In genomic region chr12:109548258-109548657, GRCh38 we compare ENCODE assay signal across 35 cellular contexts.
"Had no signal": no experiment of that assay in that cellular context is flagged by ENCODE, and none has a peak within 500 bp of the region (broad histone marks: within the 10 kb centered on the region; RNA-seq: fewer than 3 reads in every experiment).

No MANE protein-coding gene starts in this region.

- H3K4me1 ChIP-seq: adrenal gland, body of pancreas, breast epithelium had no signal

- ATAC-seq: activated CD8-positive, alpha-beta T cell treated with anti-CD3 and anti-CD28 coated beads for 36 hours; activated naive CD4-positive, alpha-beta T cell treated with anti-CD3 and anti-CD28 coated beads, Interleukin-2, amount 50 U/mL, for 72 hours; activated T-cell treated with anti-CD3 and anti-CD28 coated beads, Interleukin-2, amount 50 U/mL, for 4 hours; activated T-cell treated with anti-CD3 and anti-CD28 coated beads, Interleukin-2, amount 50 U/mL, for 72 hours; activated T-helper 17 cell treated with anti-CD3 and anti-CD28 coated beads, Interleukin-2, amount 50 U/mL, for 72 hours; body of pancreas had no signal

- H3K36me3 Mint-ChIP-seq: activated CD4-positive, alpha-beta memory T cell treated with anti-CD3 and anti-CD28 coated beads for 36 hours; activated naive CD4-positive, alpha-beta T cell treated with anti-CD3 and anti-CD28 coated beads, Interleukin-2, amount 50 U/mL, for 72 hours had no signal

- H3K27ac Mint-ChIP-seq: activated B cell treated with CpG ODN at 0.5 μM for 24 hours; activated CD4-positive, alpha-beta memory T cell treated with anti-CD3 and anti-CD28 coated beads for 36 hours; activated CD4-positive, alpha-beta T cell treated with anti-CD3 and anti-CD28 coated beads, Interleukin-2, amount 10 ng/mL, durations not matched to agents 24 days and 14 days; activated CD8-positive, alpha-beta T cell treated with anti-CD3 and anti-CD28 coated beads for 36 hours; activated naive CD4-positive, alpha-beta T cell treated with anti-CD3 and anti-CD28 coated beads for 36 hours; activated naive CD4-positive, alpha-beta T cell treated with anti-CD3 and anti-CD28 coated beads, Interleukin-2, amount 50 U/mL, for 72 hours; activated naive CD8-positive, alpha-beta T cell treated with anti-CD3 and anti-CD28 coated beads for 36 hours; activated T-cell treated with anti-CD3 and anti-CD28 coated beads, Interleukin-2, amount 50 U/mL, for 72 hours; activated T-helper 1 cell treated with anti-CD3 and anti-CD28 coated beads, Interleukin-12 subunit alpha, Interleukin-12 subunit beta, Interleukin-2, Interleukin-4 antibody, amounts not matched to agents 30 ng/mL and 10 ng/mL and 1 ng/mL, durations not matched to agents 14 hours and 24 hours and 36 hours; activated T-helper 17 cell treated with anti-CD3 and anti-CD28 coated beads, Interleukin-2, amount 50 U/mL, for 72 hours; T-helper 1 cell treated with Interleukin-12 subunit alpha and Interleukin-12 subunit beta and Interleukin-4 antibody, amounts not matched to agents 30 μg/mL and 1 μg/mL, for 36 hours; T-helper 2 cell treated with Interferon-gamma antibody and Interleukin-4, amounts not matched to agents 5 μg/mL and 100 μg/mL, for 36 hours had no signal

- H3K36me3 ChIP-seq: adrenal gland, brain microvascular endothelial cell, breast epithelium had no signal

- H3K4me3 ChIP-seq: adrenal gland, body of pancreas, breast epithelium had no signal

- H3K4me1 Mint-ChIP-seq: activated B cell treated with CpG ODN at 0.5 μM for 24 hours had no signal

- H3K4me3 Mint-ChIP-seq: activated B cell treated with CpG ODN at 0.5 μM for 24 hours; activated CD4-positive, alpha-beta memory T cell treated with anti-CD3 and anti-CD28 coated beads for 36 hours; activated CD4-positive, alpha-beta T cell treated with anti-CD3 and anti-CD28 coated beads, Interleukin-2, amount 10 ng/mL, durations not matched to agents 24 days and 14 days; activated CD8-positive, alpha-beta T cell treated with anti-CD3 and anti-CD28 coated beads for 36 hours; activated naive CD4-positive, alpha-beta T cell treated with anti-CD3 and anti-CD28 coated beads for 36 hours; activated naive CD8-positive, alpha-beta T cell treated with anti-CD3 and anti-CD28 coated beads for 36 hours; activated T-cell treated with anti-CD3 and anti-CD28 coated beads, Interleukin-2, amount 50 U/mL, for 4 hours; activated T-cell treated with anti-CD3 and anti-CD28 coated beads, Interleukin-2, amount 50 U/mL, for 72 hours; activated T-helper 1 cell treated with anti-CD3 and anti-CD28 coated beads, Interleukin-12 subunit alpha, Interleukin-12 subunit beta, Interleukin-2, Interleukin-4 antibody, amounts not matched to agents 30 ng/mL and 10 ng/mL and 1 ng/mL, durations not matched to agents 14 hours and 24 hours and 36 hours; activated T-helper 17 cell treated with anti-CD3 and anti-CD28 coated beads, Interleukin-2, amount 50 U/mL, for 72 hours; T-helper 1 cell treated with Interleukin-12 subunit alpha and Interleukin-12 subunit beta and Interleukin-4 antibody, amounts not matched to agents 30 μg/mL and 1 μg/mL, for 36 hours; T-helper 2 cell treated with Interferon-gamma antibody and Interleukin-4, amounts not matched to agents 5 μg/mL and 100 μg/mL, for 36 hours had no signal

- H3K27ac ChIP-seq: adrenal gland, body of pancreas, brain microvascular endothelial cell, breast epithelium, VCaP had no signal

- H3K27me3 ChIP-seq: adrenal gland, brain microvascular endothelial cell had no signal

- DNase-seq: activated B cell treated with CpG ODN at 0.5 μM for 24 hours; activated CD4-positive, alpha-beta memory T cell treated with anti-CD3 and anti-CD28 coated beads for 36 hours; activated CD4-positive, alpha-beta T cell treated with anti-CD3 and anti-CD28 coated beads for 4 hours; activated CD4-positive, alpha-beta T cell treated with anti-CD3 and anti-CD28 coated beads, Interleukin-2, amount 10 ng/mL, durations not matched to agents 24 days and 14 days; activated CD4-positive, alpha-beta T cell treated with anti-CD3 and anti-CD28 coated beads, Interleukin-2, amount 50 U/mL, for 1 hour; activated CD4-positive, alpha-beta T cell treated with anti-CD3 and anti-CD28 coated beads, Interleukin-2, amount 50 U/mL, for 4 hours; activated CD4-positive, CD25-positive, alpha-beta regulatory T cell treated with anti-CD3 and anti-CD28 coated beads, Interleukin-2, amount 50 U/mL, for 72 hours; activated CD8-positive, alpha-beta memory T cell treated with anti-CD3 and anti-CD28 coated beads, Interleukin-2, amount 50 U/mL, for 4 hours; activated CD8-positive, alpha-beta T cell treated with anti-CD3 and anti-CD28 coated beads for 36 hours; activated effector memory CD4-positive, alpha-beta T cell treated with anti-CD3 and anti-CD28 coated beads, Interleukin-2, amount 50 U/mL, for 16 hours; activated gamma-delta T cell treated with Interleukin-2 at 50 U/mL for 16 hours; activated naive CD4-positive, alpha-beta T cell; activated naive CD4-positive, alpha-beta T cell treated with anti-CD3 and anti-CD28 coated beads for 36 hours; activated naive CD4-positive, alpha-beta T cell treated with anti-CD3 and anti-CD28 coated beads, Interleukin-2, amount 50 U/mL, for 16 hours; activated naive CD8-positive, alpha-beta T cell treated with anti-CD3 and anti-CD28 coated beads for 36 hours; activated T-cell treated with anti-CD3 and anti-CD28 coated beads for 4 hours; activated T-cell treated with anti-CD3 and anti-CD28 coated beads, Interleukin-2, amount 50 U/mL, for 1 hour; activated T-cell treated with anti-CD3 and anti-CD28 coated beads, Interleukin-2, amount 50 U/mL, for 4 hours; activated T-cell treated with anti-CD3 and anti-CD28 coated beads, Interleukin-2, amount 50 U/mL, for 72 hours; adrenal gland; amygdala; aorta; body of pancreas; brain microvascular endothelial cell; central memory CD4-positive, alpha-beta T cell; T-helper 1 cell; T-helper 2 cell; T-helper 9 cell had no signal

- H3K9me3 ChIP-seq: adrenal gland, body of pancreas, breast epithelium had no signal

- H3K9me3 Mint-ChIP-seq: activated B cell treated with CpG ODN at 0.5 μM for 24 hours; activated CD4-positive, alpha-beta memory T cell treated with anti-CD3 and anti-CD28 coated beads for 36 hours; activated CD4-positive, alpha-beta T cell treated with anti-CD3 and anti-CD28 coated beads, Interleukin-2, amount 10 ng/mL, durations not matched to agents 24 days and 14 days; activated CD8-positive, alpha-beta T cell treated with anti-CD3 and anti-CD28 coated beads for 36 hours; activated naive CD4-positive, alpha-beta T cell treated with anti-CD3 and anti-CD28 coated beads for 36 hours; activated naive CD4-positive, alpha-beta T cell treated with anti-CD3 and anti-CD28 coated beads, Interleukin-2, amount 50 U/mL, for 72 hours; activated naive CD8-positive, alpha-beta T cell treated with anti-CD3 and anti-CD28 coated beads for 36 hours; activated T-cell treated with anti-CD3 and anti-CD28 coated beads, Interleukin-2, amount 50 U/mL, for 4 hours; activated T-cell treated with anti-CD3 and anti-CD28 coated beads, Interleukin-2, amount 50 U/mL, for 72 hours; activated T-helper 1 cell treated with anti-CD3 and anti-CD28 coated beads, Interleukin-12 subunit alpha, Interleukin-12 subunit beta, Interleukin-2, Interleukin-4 antibody, amounts not matched to agents 30 ng/mL and 10 ng/mL and 1 ng/mL, durations not matched to agents 14 hours and 24 hours and 36 hours; activated T-helper 17 cell treated with anti-CD3 and anti-CD28 coated beads, Interleukin-2, amount 50 U/mL, for 72 hours; T-helper 1 cell treated with Interleukin-12 subunit alpha and Interleukin-12 subunit beta and Interleukin-4 antibody, amounts not matched to agents 30 μg/mL and 1 μg/mL, for 36 hours; T-helper 2 cell treated with Interferon-gamma antibody and Interleukin-4, amounts not matched to agents 5 μg/mL and 100 μg/mL, for 36 hours had no signal
